ENCODE assay signal across 1 cellular context in genomic region chr21:46199436-46200373, GRCh38.
TF ChIP-seq lines count a peak whose summit lies in the region.

No MANE protein-coding gene starts in this region.

TF ChIP-seq in SK-N-SH, 30 proteins besides CTCF, POLR2A, EP300 and RAD21 (continued from another document):
- TF ChIP-seq, protein P1, sequence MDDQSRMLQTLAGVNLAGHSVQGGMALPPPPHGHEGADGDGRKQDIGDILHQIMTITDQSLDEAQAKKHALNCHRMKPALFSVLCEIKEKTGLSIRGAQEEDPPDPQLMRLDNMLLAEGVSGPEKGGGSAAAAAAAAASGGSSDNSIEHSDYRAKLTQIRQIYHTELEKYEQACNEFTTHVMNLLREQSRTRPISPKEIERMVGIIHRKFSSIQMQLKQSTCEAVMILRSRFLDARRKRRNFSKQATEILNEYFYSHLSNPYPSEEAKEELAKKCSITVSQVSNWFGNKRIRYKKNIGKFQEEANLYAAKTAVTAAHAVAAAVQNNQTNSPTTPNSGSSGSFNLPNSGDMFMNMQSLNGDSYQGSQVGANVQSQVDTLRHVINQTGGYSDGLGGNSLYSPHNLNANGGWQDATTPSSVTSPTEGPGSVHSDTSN (IDR thresholded peaks at IDR 0.05), result no peak
- TF ChIP-seq RCOR1 (IDR thresholded peaks at IDR 0.05; ENCODE audit: low read length) (no peak), MAX (IDR thresholded peaks at IDR 0.05; ENCODE audit: low read depth) (no peak), YY1 (IDR thresholded peaks at IDR 0.05; ENCODE audit: low read depth) (no peak)
- TF ChIP-seq, protein P2, sequence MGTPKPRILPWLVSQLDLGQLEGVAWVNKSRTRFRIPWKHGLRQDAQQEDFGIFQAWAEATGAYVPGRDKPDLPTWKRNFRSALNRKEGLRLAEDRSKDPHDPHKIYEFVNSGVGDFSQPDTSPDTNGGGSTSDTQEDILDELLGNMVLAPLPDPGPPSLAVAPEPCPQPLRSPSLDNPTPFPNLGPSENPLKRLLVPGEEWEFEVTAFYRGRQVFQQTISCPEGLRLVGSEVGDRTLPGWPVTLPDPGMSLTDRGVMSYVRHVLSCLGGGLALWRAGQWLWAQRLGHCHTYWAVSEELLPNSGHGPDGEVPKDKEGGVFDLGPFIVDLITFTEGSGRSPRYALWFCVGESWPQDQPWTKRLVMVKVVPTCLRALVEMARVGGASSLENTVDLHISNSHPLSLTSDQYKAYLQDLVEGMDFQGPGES (IDR thresholded peaks at IDR 0.05; ENCODE audit: low read depth, low read length), result no peak
